In the genomic region with DNA sequence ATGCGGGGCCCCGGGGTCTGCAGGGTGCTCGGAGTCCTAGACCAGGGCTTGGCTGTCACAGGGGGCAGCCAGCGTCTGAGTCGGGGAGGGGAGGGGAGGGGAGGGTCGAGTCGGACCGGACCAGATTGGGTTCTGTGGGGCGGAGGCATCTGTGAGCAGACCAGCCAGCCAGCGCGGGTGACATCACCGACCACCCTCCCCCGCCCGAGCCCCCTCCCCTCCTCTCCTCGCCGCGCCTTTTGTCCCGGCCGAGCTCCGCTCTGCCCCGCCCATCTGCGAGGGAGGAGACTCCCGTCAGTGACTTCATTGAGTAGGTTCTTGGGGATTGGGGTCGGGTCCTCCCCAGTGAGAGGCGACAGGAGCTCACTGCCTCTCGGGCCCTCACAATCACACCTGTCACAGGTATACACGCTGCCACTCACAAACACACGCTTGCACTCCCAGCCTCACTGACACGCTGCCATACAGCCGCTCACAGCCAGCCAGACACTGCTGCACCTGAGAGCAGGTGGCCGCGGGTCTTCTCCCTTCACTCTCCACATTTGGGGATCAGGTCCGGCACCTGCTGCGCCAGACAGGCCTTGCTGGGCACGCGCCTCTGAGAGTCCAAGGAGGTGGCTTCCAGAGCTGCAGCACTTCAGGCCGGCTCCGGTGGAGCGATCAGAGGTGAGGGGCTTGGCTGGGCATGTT, we compare ENCODE assay signal across 8 cellular contexts. TPM values are rescaled to one million over a fixed set of nuclear protein-coding genes. Genes with fewer than 3 reads are reported as not detected.
DNase-seq lines count a peak whose midpoint lies in the region; ATAC-seq and TF ChIP-seq lines count a peak whose summit lies in the region.

No MANE protein-coding gene starts in this region.

- ATAC-seq in psoas muscle (peak in 1 of 4 donors; percentile 2), HG03378 (IDR thresholded peaks at IDR 0.05; ENCODE audit: unreplicated experiment) (no peak), HG02885 (IDR thresholded peaks at IDR 0.05; ENCODE audit: poor library complexity, unreplicated experiment) (no peak)

- H3K4me2 ChIP-seq in GM23248 (ENCODE audit: unreplicated experiment) (peak overlapping the region; percentile 87), hepatocyte (peak overlapping the region; percentile 80)

- no peaks in the 10 kb centered on the region for H4K20me1 ChIP-seq in GM23248 (ENCODE audit: insufficient read depth)
- H4K20me1 ChIP-seq in hepatocyte (ENCODE audit: insufficient read depth, poor library complexity, severe bottlenecking) = no peaks in the 10 kb centered on the region

- H3K36me3 ChIP-seq in GM23248 (ENCODE audit: low read depth) (no peaks in the 10 kb centered on the region), Peyer's patch (no peaks in the 10 kb centered on the region), hepatocyte (replicated peaks; ENCODE audit: insufficient read depth, low read depth) (no peaks in the 10 kb centered on the region), psoas muscle (ENCODE audit: insufficient read depth in 1 of 2, low read depth in 1 of 2) (no peaks in the 10 kb centered on the region)

- intact Hi-C loops in psoas muscle (cut with DNase I) = loop anchor here in 1 of 2 donors (5.0 kb wide), 1 partner anchor 82 kb away; the partner anchor contains the start of gene VCP

- H3K9me2 ChIP-seq in GM23248 (ENCODE audit: insufficient read depth) = no peaks in the 10 kb centered on the region
- no peaks in the 10 kb centered on the region for H3K9me2 ChIP-seq in hepatocyte (replicated peaks; ENCODE audit: insufficient read depth)

- H2AFZ ChIP-seq in GM23248 (0 out of 2 replicates have a peak overlapping the region, but pooled peaks have one; percentile 41), hepatocyte (peak overlapping the region; percentile 18)

- H3K4me1 ChIP-seq in GM23248 (ENCODE audit: insufficient read depth) = peaks cover 72% of the 10 kb centered on the region
- H3K4me1 ChIP-seq in Peyer's patch = peaks cover 0 to 29% (median 13%) of the 10 kb centered on the region in 4 donors
- H3K4me1 ChIP-seq in hepatocyte (ENCODE audit: insufficient read depth) = peaks cover 21% of the 10 kb centered on the region
- peaks cover 22% of the 10 kb centered on the region for H3K4me1 ChIP-seq in psoas muscle

- in situ Hi-C loops in GM23248 (cut with MboI) = no loop called here

- H3K4me3 ChIP-seq in GM23248 = peak overlapping the region; percentile 84
- peak overlapping the region; percentile 67 to 89 (median 80) for H3K4me3 ChIP-seq in Peyer's patch
- H3K4me3 ChIP-seq in hepatocyte = peak overlapping the region; percentile 28
- H3K4me3 ChIP-seq in psoas muscle = peak overlapping the region; percentile 80

- TF ChIP-seq CTCF in Peyer's patch (IDR thresholded peaks at IDR 0.05) = no peak
- no peak for TF ChIP-seq CTCF in hepatocyte (IDR thresholded peaks at IDR 0.05; ENCODE audit: poor library complexity)
- no peak for TF ChIP-seq CTCF in psoas muscle (IDR thresholded peaks at IDR 0.05)

- no peaks in the 10 kb centered on the region for H3K27me3 ChIP-seq in GM23248 (replicated peaks; ENCODE audit: insufficient read depth)
- H3K27me3 ChIP-seq in Peyer's patch = no peaks in the 10 kb centered on the region
- H3K27me3 ChIP-seq in hepatocyte = no peaks in the 10 kb centered on the region
- H3K27me3 ChIP-seq in psoas muscle (ENCODE audit: insufficient read depth in 3 of 3, low read length in 2 of 3) = no peaks in the 10 kb centered on the region

- peak overlapping the region; percentile 96 for H3K27ac ChIP-seq in GM23248
- H3K27ac ChIP-seq in Peyer's patch = peak overlapping the region; percentile 78 to 91 (median 88)
- peak overlapping the region; percentile 82 for H3K27ac ChIP-seq in hepatocyte
- no peak overlapping the region for H3K27ac ChIP-seq in psoas muscle

- peak overlapping the region; percentile 94 for H3K9ac ChIP-seq in GM23248

- H3K79me2 ChIP-seq in GM23248 (ENCODE audit: insufficient read depth) (peaks cover 13% of the 10 kb centered on the region; the same call in 1 of the 2 replicates), hepatocyte (no peaks in the 10 kb centered on the region)

- peaks cover 48% of the 10 kb centered on the region for H3F3A ChIP-seq in GM23248 (ENCODE audit: insufficient read depth)

- TF ChIP-seq POLR2A in Peyer's patch (IDR thresholded peaks at IDR 0.05) = no peak

- H3K9me3 ChIP-seq in GM23248 (ENCODE audit: low read depth) = no peaks in the 10 kb centered on the region
- H3K9me3 ChIP-seq in Peyer's patch = no peaks in the 10 kb centered on the region
- no peaks in the 10 kb centered on the region for H3K9me3 ChIP-seq in hepatocyte (ENCODE audit: low read depth)
- H3K9me3 ChIP-seq in psoas muscle = no peaks in the 10 kb centered on the region

- 6 to 14% methylated on average over 18 to 33 of the region's 39 CpGs for WGBS in GM23248 (ENCODE audit: low coverage in 1 of 2, low lambda C conversion rate in 2 of 2, missing lambda C conversion rate in 2 of 2), 2 experiments
- WGBS in hepatocyte (ENCODE audit: low lambda C conversion rate, missing lambda C conversion rate) = 5% methylated on average over 20 of the region's 39 CpGs
- 9 to 13% (median 9%) methylated on average over 26 to 39 of the region's 39 CpGs for WGBS in psoas muscle, 3 donors

- DNase-seq in AG08396 (ENCODE audit: low spot score) = peak; percentile 62
- DNase-seq in GM23248 = peak; percentile 76
- peak; percentile 34 to 71 (median 68) for DNase-seq in Peyer's patch
- peak; percentile 90 for DNase-seq in astrocyte of the hippocampus (ENCODE audit: low read depth, low spot score)
- DNase-seq in hepatocyte (ENCODE audit: low spot score) = peak; percentile 91
- DNase-seq in psoas muscle = peak; percentile 80 to 86

RNA-seq across cellular contexts. Expression of gene DNAJB5, which starts 0.5 kb away (rescaled TPM):
- 13.4 and 24.2 TPM in 2 replicates for total RNA-seq in GM23248 (2014; rRNA removed; shearing (Covaris generic))
- 10.7 and 10.9 TPM in 2 replicates for polyA plus RNA-seq in GM23248 (2016; fragmentation: Nextera tagmentation; extraction: Ambion mirVana)
- 1 to 10 TPM; 2.6 to 7.6 (median 4.7) TPM for total RNA-seq in Peyer's patch
- 7.6 and 8.2 TPM in 2 replicates for total RNA-seq in hepatocyte
- 6.0 and 7.0 TPM in 2 replicates for polyA plus RNA-seq in hepatocyte
- total RNA-seq in psoas muscle = 100 to 1,000 TPM in 2 of 4 donors, 10 to 100 TPM in 2; 74.4 to 260 (median 152) TPM
- polyA plus RNA-seq in psoas muscle = 100 to 1,000 TPM in 2 of 3 donors, 10 to 100 TPM in 1; 44.2 to 148 (median 145) TPM

RNA-seq across cellular contexts. Expression of gene PHF24, which starts 32.0 kb away (rescaled TPM):
- total RNA-seq in GM23248 (2014; rRNA removed; shearing (Covaris generic)) = 0.25 TPM in 1 of 2 replicates, not detected in the other
- 0.34 TPM in 1 of 2 replicates, not detected in the other for polyA plus RNA-seq in GM23248 (2016; fragmentation: Nextera tagmentation; extraction: Ambion mirVana)
- total RNA-seq in Peyer's patch = under 1 TPM in 1 of 4 donors, not detected in 3; 0.76 TPM
- total RNA-seq in hepatocyte = 0.08 and 0.67 TPM in 2 replicates
- 0.06 and 0.11 TPM in 2 replicates for polyA plus RNA-seq in hepatocyte
- under 1 TPM in 2 of 4 donors, not detected in 2; 0.04 to 0.11 TPM for total RNA-seq in psoas muscle
- polyA plus RNA-seq in psoas muscle = under 1 TPM in 2 of 3 donors, not detected in 1; 0.03 to 0.04 TPM

Comparison
In these comparisons a context has a peak if more than half of its experiments do, and no peak if none do; other contexts are left out.
1. H3K4me3 ChIP-seq: peak in every context shown above with its lines; median percentile 84 in GM23248; 80 in psoas muscle; 80 in Peyer's patch; 28 in hepatocyte.